26 cellular contexts compared by ENCODE assay signal in the genomic region with DNA sequence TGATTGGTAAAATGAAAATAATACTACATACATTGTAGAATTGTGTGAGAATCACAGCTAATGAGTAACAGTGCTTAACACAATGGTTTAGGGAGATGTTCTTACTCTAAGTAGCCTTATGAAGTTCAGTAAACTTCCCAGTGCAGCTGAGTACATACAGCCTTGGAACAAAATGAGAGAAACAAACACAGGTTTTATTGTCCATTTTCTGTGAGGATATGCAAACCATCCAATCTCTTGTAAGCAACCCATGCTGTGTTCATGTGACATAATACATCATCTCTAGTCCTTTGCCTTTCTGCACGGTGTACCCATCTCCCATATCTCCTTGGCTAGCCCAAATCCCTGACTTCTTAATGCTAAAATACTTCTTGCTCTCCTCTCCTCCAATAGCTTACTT.
"Had no signal": no experiment of that assay in that cellular context is flagged by ENCODE, and none has a peak within 500 bp of the region (broad histone marks: within the 10 kb centered on the region; RNA-seq: fewer than 3 reads in every experiment).

No MANE protein-coding gene starts in this region.

- ATAC-seq: activated CD4-positive, CD25-positive, alpha-beta regulatory T cell treated with anti-CD3 and anti-CD28 coated beads, Interleukin-2, amount 50 U/mL, for 24 hours; left lung; lower lobe of right lung; natural killer cell treated with Interleukin-12 subunit alpha and Interleukin-12 subunit beta and Interleukin-15 and Interleukin-18, amount 100 ng/mL, for 72 hours; stimulated activated naive B cell treated with anti-CD40 and anti-IgM and Interleukin-4, amounts not matched to agents 10 μg/mL and 1 μg/mL and 100 μg/mL, for 72 hours; upper lobe of right lung had no signal

- H3K27me3 Mint-ChIP-seq: activated naive CD8-positive, alpha-beta T cell treated with anti-CD3 and anti-CD28 coated beads for 36 hours; dendritic cell treated with granulocyte-macrophage colony-stimulating factor and Interleukin-4, amounts not matched to agents 40 ng/mL and 50 ng/mL, for 4 days; natural killer cell treated with Interleukin-12 subunit alpha and Interleukin-12 subunit beta and Interleukin-15 and Interleukin-18, amount 100 ng/mL, for 72 hours; stimulated activated naive B cell treated with anti-CD40 and anti-IgM and Interleukin-4, amounts not matched to agents 10 μg/mL and 1 μg/mL and 100 μg/mL, for 72 hours had no signal

- H3K9me3 Mint-ChIP-seq: activated naive CD8-positive, alpha-beta T cell treated with anti-CD3 and anti-CD28 coated beads for 36 hours; dendritic cell treated with granulocyte-macrophage colony-stimulating factor and Interleukin-4, amounts not matched to agents 40 ng/mL and 50 ng/mL, for 4 days; natural killer cell treated with Interleukin-12 subunit alpha and Interleukin-12 subunit beta and Interleukin-15 and Interleukin-18, amount 100 ng/mL, for 72 hours; stimulated activated naive B cell treated with anti-CD40 and anti-IgM and Interleukin-4, amounts not matched to agents 10 μg/mL and 1 μg/mL and 100 μg/mL, for 72 hours; T-helper 1 cell treated with Interleukin-12 subunit alpha and Interleukin-12 subunit beta and Interleukin-4 antibody, amounts not matched to agents 30 μg/mL and 1 μg/mL, for 36 hours had no signal

- H3K4me3 Mint-ChIP-seq: activated naive CD8-positive, alpha-beta T cell treated with anti-CD3 and anti-CD28 coated beads for 36 hours; dendritic cell treated with granulocyte-macrophage colony-stimulating factor and Interleukin-4, amounts not matched to agents 40 ng/mL and 50 ng/mL, for 4 days; natural killer cell treated with Interleukin-12 subunit alpha and Interleukin-12 subunit beta and Interleukin-15 and Interleukin-18, amount 100 ng/mL, for 72 hours; stimulated activated naive B cell treated with anti-CD40 and anti-IgM and Interleukin-4, amounts not matched to agents 10 μg/mL and 1 μg/mL and 100 μg/mL, for 72 hours; T-helper 1 cell treated with Interleukin-12 subunit alpha and Interleukin-12 subunit beta and Interleukin-4 antibody, amounts not matched to agents 30 μg/mL and 1 μg/mL, for 36 hours had no signal

- H3K27ac Mint-ChIP-seq: activated naive CD8-positive, alpha-beta T cell treated with anti-CD3 and anti-CD28 coated beads for 36 hours; dendritic cell treated with granulocyte-macrophage colony-stimulating factor and Interleukin-4, amounts not matched to agents 40 ng/mL and 50 ng/mL, for 4 days; natural killer cell treated with Interleukin-12 subunit alpha and Interleukin-12 subunit beta and Interleukin-15 and Interleukin-18, amount 100 ng/mL, for 72 hours; T-helper 1 cell treated with Interleukin-12 subunit alpha and Interleukin-12 subunit beta and Interleukin-4 antibody, amounts not matched to agents 30 μg/mL and 1 μg/mL, for 36 hours had no signal

- H3K27ac ChIP-seq: brain microvascular endothelial cell, left lung, lower lobe of right lung, stomach, suprapubic skin, tibial artery, upper lobe of right lung, WERI-Rb-1 had no signal

- DNase-seq: activated CD4-positive, alpha-beta T cell treated with anti-CD3 and anti-CD28 coated beads for 48 hours; activated CD4-positive, alpha-beta T cell treated with anti-CD3 and anti-CD28 coated beads, Interleukin-2, amount 50 U/mL, for 48 hours; activated CD8-positive, alpha-beta memory T cell treated with anti-CD3 and anti-CD28 coated beads for 24 hours; activated effector memory CD4-positive, alpha-beta T cell treated with Interleukin-2 at 50 U/mL for 16 hours; activated naive CD4-positive, alpha-beta T cell treated with Interleukin-2 at 50 U/mL for 16 hours; activated naive CD8-positive, alpha-beta T cell treated with anti-CD3 and anti-CD28 coated beads for 36 hours; brain microvascular endothelial cell; effector CD8-positive, alpha-beta T cell; kidney glomerular epithelial cell; left lung; lower lobe of right lung; mesendoderm; stimulated activated CD4-positive, alpha-beta T cell treated with anti-CD3 and anti-CD28 coated beads, Interleukin-1b, Interleukin-23, amount 100 ng/mL, for 48 hours; stimulated activated CD4-positive, alpha-beta T cell treated with anti-CD3 and anti-CD28 coated beads, Interleukin-4, amount 100 ng/mL, for 4 hours; stimulated activated CD8-positive, alpha-beta memory T cell treated with anti-CD3 and anti-CD28 coated beads, Interleukin-4, amount 100 ng/mL, for 48 hours; stimulated activated naive B cell treated with anti-CD40 and anti-IgM and Interleukin-4, amounts not matched to agents 10 μg/mL and 1 μg/mL and 100 μg/mL, for 72 hours; stomach; T-helper 9 cell; tibial artery; upper lobe of right lung; WERI-Rb-1 had no signal

- H3K4me1 Mint-ChIP-seq: activated naive CD8-positive, alpha-beta T cell treated with anti-CD3 and anti-CD28 coated beads for 36 hours had no signal
